In genomic region chr2:89585558-89585920, GRCh38 we compare ENCODE assay signal across 8 cellular contexts.
DNase-seq lines count a peak whose midpoint lies in the region; ATAC-seq and TF ChIP-seq lines count a peak whose summit lies in the region.
"Not testable (repeated sequence)": the region's sequence is repeated elsewhere in the genome, so short reads cannot be mapped to it uniquely, and the experiment has no call there.

No MANE protein-coding gene starts in this region.

- 0 out of 2 replicates have a peak overlapping the region, but pooled peaks have one; percentile 43 for H3K27ac Mint-ChIP-seq in HFFc6

- not testable (repeated sequence) for H3K27me3 ChIP-seq in HUES64 (ENCODE audit: insufficient read depth, low read length); iPS-15b (ENCODE audit: control insufficient read depth, insufficient read depth, low read length); prostate gland (replicated peaks; ENCODE audit: insufficient read depth); upper lobe of left lung

- not testable (repeated sequence) for H3K27ac ChIP-seq in HUES64 (ENCODE audit: low read depth, low read length); prostate gland; upper lobe of left lung

- peak; percentile 73 for DNase-seq in HFFc6
- DNase-seq in activated CD4-positive, alpha-beta T cell treated with anti-CD3 and anti-CD28 coated beads for 48 hours: peak; percentile 46
- peak; percentile 56 for DNase-seq in choroid plexus epithelial cell (ENCODE audit: low read depth)
- peak; percentile 57 for DNase-seq in prostate gland (ENCODE audit: low spot score)
- peak; percentile 70 to 86 for DNase-seq in upper lobe of left lung

- not testable (repeated sequence) for H3K9me3 Mint-ChIP-seq in HFFc6

- not testable (repeated sequence) for H3K4me1 Mint-ChIP-seq in HFFc6 (ENCODE audit: low read depth)

- H3K4me3 Mint-ChIP-seq in HFFc6: peak overlapping the region; percentile 93

- ATAC-seq in GM18520 (IDR thresholded peaks at IDR 0.05; ENCODE audit: unreplicated experiment) (peak; percentile 90), upper lobe of left lung (ENCODE audit: low FRiP score in 2 of 2) (peak; percentile 86 to 99)

- not testable (repeated sequence) for TF ChIP-seq EP300 in upper lobe of left lung (IDR thresholded peaks at IDR 0.05)

- 65% methylated on average over 24 of the region's 34 CpGs for WGBS in HUES64
- WGBS in prostate gland: 0% methylated on average over 18 of the region's 34 CpGs
- WGBS in upper lobe of left lung, 2 donors: 0 to 13% methylated on average over 2 to 21 of the region's 34 CpGs

- H3K9me3 ChIP-seq in HUES64 (ENCODE audit: insufficient read depth, low read depth, low read length); iPS-15b (ENCODE audit: control insufficient read depth, insufficient read depth, low read length); prostate gland; upper lobe of left lung: not testable (repeated sequence)

- intact Hi-C loops in prostate gland (cut with DNase I): not testable (repeated sequence)

- not testable (repeated sequence) for TF ChIP-seq CTCF in HFFc6 (IDR thresholded peaks at IDR 0.05); choroid plexus epithelial cell (conservative IDR thresholded peaks at IDR 0.05; ENCODE audit: low read depth, low read length); prostate gland (IDR thresholded peaks at IDR 0.05); upper lobe of left lung (IDR thresholded peaks at IDR 0.05)

- not testable (repeated sequence) for H3K9ac ChIP-seq in HUES64 (ENCODE audit: low read depth, low read length); iPS-15b (ENCODE audit: low read depth, low read length)

- not testable (repeated sequence) for H3K36me3 ChIP-seq in HUES64 (ENCODE audit: insufficient read depth, low read length); iPS-15b (ENCODE audit: control insufficient read depth, insufficient read depth, low read length); prostate gland; upper lobe of left lung

- not testable (repeated sequence) for H3K36me3 Mint-ChIP-seq in HFFc6 (ENCODE audit: low read depth)

- not testable (repeated sequence) for H3K4me1 ChIP-seq in HUES64 (ENCODE audit: insufficient read depth, low read length); iPS-15b (ENCODE audit: control insufficient read depth, insufficient read depth, low read length); prostate gland (replicated peaks); upper lobe of left lung

- TF ChIP-seq POLR2A in prostate gland (IDR thresholded peaks at IDR 0.05): peak; percentile 66
- peak in 1 of 4 donors; percentile 48 for TF ChIP-seq POLR2A in upper lobe of left lung (IDR thresholded peaks at IDR 0.05)

- H3K27me3 Mint-ChIP-seq in HFFc6 (ENCODE audit: insufficient read depth): not testable (repeated sequence)

- H3K4me3 ChIP-seq in HUES64 (ENCODE audit: low read length) (peak overlapping the region; percentile 49), choroid plexus epithelial cell (ENCODE audit: low read depth, low read length) (peak overlapping the region; percentile 62), iPS-15b (ENCODE audit: low read depth, low read length) (peak overlapping the region; percentile 18), prostate gland (peak overlapping the region; percentile 29 to 34), upper lobe of left lung (peak overlapping the region in 3 of 4 donors; percentile 42 to 55 (median 46))
